2 cellular contexts compared by ENCODE assay signal in genomic region chr10:79452174-79452611, GRCh38.
TF ChIP-seq lines count a peak whose summit lies in the region.

No MANE protein-coding gene starts in this region.

TF ChIP-seq in IMR-90, 13 proteins besides CTCF, POLR2A, EP300 and RAD21:
- TF ChIP-seq MAFK (IDR thresholded peaks at IDR 0.05; ENCODE audit: low read depth, low read length) (no peak), MAZ (IDR thresholded peaks at IDR 0.05; ENCODE audit: borderline replicate concordance, low read depth, low read length) (peak; percentile 23; the same call in 1 of the 2 replicates), BHLHE40 (IDR thresholded peaks at IDR 0.05; ENCODE audit: low read depth, low read length) (no peak), CHD1 (IDR thresholded peaks at IDR 0.05; ENCODE audit: low read depth, low read length) (no peak), RCOR1 (IDR thresholded peaks at IDR 0.05; ENCODE audit: insufficient replicate concordance, low read length) (peak; percentile 60), FOS (IDR thresholded peaks at IDR 0.05; ENCODE audit: low read depth, low read length) (peak; percentile 22; the same call in 1 of the 2 replicates)

TF ChIP-seq in K562, 482 proteins besides CTCF, POLR2A, EP300 and RAD21:
- 0 out of 2 replicates have a peak, but pooled peaks have one; percentile 18 for TF ChIP-seq LEF1 (IDR thresholded peaks at IDR 0.05)
- peak; percentile 53; the same call in 1 of the 2 replicates for TF ChIP-seq ARID3A (IDR thresholded peaks at IDR 0.05; ENCODE audit: borderline replicate concordance, low read depth, low read length)
- peak; percentile 63 to 76; a peak in 2 of 4 replicates for TF ChIP-seq FOXA3 (CRISPR knock-in tag; conservative IDR thresholded peaks at IDR 0.05 in 1 of 2, IDR thresholded peaks at IDR 0.05 in 1 of 2)
- TF ChIP-seq STAG1 (CRISPR knock-in tag; IDR thresholded peaks at IDR 0.05; ENCODE audit: borderline replicate concordance) = no peak
